ENCODE assay signal across 8 cellular contexts in the genomic region with DNA sequence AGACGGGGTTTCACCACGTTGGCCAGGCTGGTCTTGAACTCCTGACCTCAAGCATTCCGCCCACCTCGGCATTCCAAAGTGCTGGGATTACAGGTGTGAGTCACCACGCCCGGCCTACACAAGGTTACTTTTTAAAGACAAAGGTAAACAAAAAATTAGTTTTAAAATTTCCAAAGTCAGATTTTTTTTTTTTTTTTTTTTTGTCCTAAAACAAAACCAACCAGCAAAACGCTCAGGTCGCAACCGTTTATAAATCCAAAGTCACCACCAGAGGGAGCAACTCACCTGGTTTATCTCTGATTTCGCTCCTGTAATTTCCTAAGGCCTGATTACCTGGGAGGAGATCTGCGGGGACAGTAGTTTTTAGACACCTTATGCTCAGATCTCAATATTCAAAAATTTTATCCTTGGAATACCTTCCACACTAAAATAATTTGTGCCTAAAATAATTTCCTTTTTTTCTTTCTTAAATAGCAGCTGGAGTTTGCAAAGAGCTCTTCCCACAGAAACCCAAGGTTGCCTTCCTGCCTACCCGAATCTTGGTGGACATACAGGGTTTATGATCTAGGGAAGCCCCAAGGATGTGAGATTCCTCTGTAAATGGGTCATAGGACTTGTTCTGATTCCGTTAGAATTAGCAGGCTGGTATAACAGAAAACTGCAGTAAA. TPM values are rescaled to one million over a fixed set of nuclear protein-coding genes. Genes with fewer than 3 reads are reported as not detected.
A peak's percentile ranks its signal among the peaks of the same experiment; 100 is the strongest.
DNase-seq lines count a peak whose midpoint lies in the region; ATAC-seq and TF ChIP-seq lines count a peak whose summit lies in the region.

No MANE protein-coding gene starts in this region.

- TF ChIP-seq POLR2A in esophagus squamous epithelium (IDR thresholded peaks at IDR 0.05): no peak

- intact Hi-C loops in esophagus squamous epithelium (cut with DNase I): no loop called here

- H3K4me1 ChIP-seq in esophagus squamous epithelium (no peaks in the 10 kb centered on the region), trophoblast cell (ENCODE audit: control insufficient read depth in 1 of 2, insufficient read depth in 2 of 2, low read length in 2 of 2) (no peaks in the 10 kb centered on the region)

- WGBS in esophagus squamous epithelium, 2 donors: 16% methylated on average over 12 to 13 of the region's 13 CpGs
- no CpG with 5 or more reads among the region's 13 CpGs for WGBS in trophoblast cell (ENCODE audit: extremely low coverage, insufficient coverage, insufficient read length)

- H3K79me1 ChIP-seq in trophoblast cell (ENCODE audit: low read length): no peaks in the 10 kb centered on the region

- H2BK5ac ChIP-seq in trophoblast cell (ENCODE audit: low read depth, low read length, poor library complexity): no peak overlapping the region

- no peak overlapping the region for H3K4ac ChIP-seq in trophoblast cell (ENCODE audit: low read depth, low read length)

- peak; percentile 57 to 58 for DNase-seq in AML-193 (lab: John Stamatoyannopoulos, UW)
- peak; percentile 37 for DNase-seq in NCI-H2107 treated with DMSO at 0.1 percent for 48 hours (lab: John Stamatoyannopoulos, UW; ENCODE audit: unreplicated experiment)
- peak; percentile 60 for DNase-seq in WERI-Rb-1
- DNase-seq in esophagus squamous epithelium (lab: John Stamatoyannopoulos, UW): no peak
- peak; percentile 38 to 82 for DNase-seq in trophoblast cell

- H2AFZ ChIP-seq in trophoblast cell (ENCODE audit: insufficient read depth, low read length, poor library complexity): no peak overlapping the region

- H2BK12ac ChIP-seq in trophoblast cell (ENCODE audit: low read length): no peak overlapping the region

- ATAC-seq in GM21526 (IDR thresholded peaks at IDR 0.05; ENCODE audit: low FRiP score, unreplicated experiment) (no peak), HG03457 (IDR thresholded peaks at IDR 0.05; ENCODE audit: unreplicated experiment) (no peak)

- no peak overlapping the region for H3K4me3 ChIP-seq in WERI-Rb-1 (ENCODE audit: low read depth, low read length)
- H3K4me3 ChIP-seq in esophagus squamous epithelium: no peak overlapping the region
- H3K4me3 ChIP-seq in trophoblast cell (ENCODE audit: low read depth, low read length): no peak overlapping the region

- H3K36me3 ChIP-seq in WERI-Rb-1: no peaks in the 10 kb centered on the region
- H3K36me3 ChIP-seq in esophagus squamous epithelium: no peaks in the 10 kb centered on the region
- H3K36me3 ChIP-seq in trophoblast cell (ENCODE audit: control insufficient read depth in 1 of 2, insufficient read depth in 2 of 2, low read length in 2 of 2): no peaks in the 10 kb centered on the region

- no peak overlapping the region for H2AK5ac ChIP-seq in trophoblast cell (ENCODE audit: low read length)

- H3K27ac ChIP-seq in WERI-Rb-1: no peak overlapping the region
- H3K27ac ChIP-seq in esophagus squamous epithelium: no peak overlapping the region
- no peak overlapping the region for H3K27ac ChIP-seq in trophoblast cell (ENCODE audit: low read depth, low read length)

- H4K12ac ChIP-seq in trophoblast cell (ENCODE audit: low read depth, low read length): no peak overlapping the region

- H3K9me3 ChIP-seq in WERI-Rb-1 (ENCODE audit: severe bottlenecking): peaks cover 13% of the 10 kb centered on the region
- H3K9me3 ChIP-seq in esophagus squamous epithelium: no peaks in the 10 kb centered on the region
- H3K9me3 ChIP-seq in trophoblast cell (ENCODE audit: insufficient read depth, low read depth, low read length): no peaks in the 10 kb centered on the region

- no peaks in the 10 kb centered on the region for H3K79me2 ChIP-seq in trophoblast cell (ENCODE audit: control insufficient read depth, insufficient read depth, low read length, poor library complexity)

- TF ChIP-seq CTCF in GM12874 (IDR thresholded peaks at IDR 0.05; ENCODE audit: insufficient read depth, low read depth, low read length): peak; percentile 33; the same call in 1 of the 2 replicates
- peak; percentile 67 for TF ChIP-seq CTCF in WERI-Rb-1 (IDR thresholded peaks at IDR 0.05; ENCODE audit: low read depth, low read length)
- TF ChIP-seq CTCF in esophagus squamous epithelium (IDR thresholded peaks at IDR 0.05): peak in 5 of 6 experiments; percentile 39 to 58 (median 53)

- H4K8ac ChIP-seq in trophoblast cell (ENCODE audit: low read depth, low read length): no peak overlapping the region

- H2BK120ac ChIP-seq in trophoblast cell (ENCODE audit: insufficient read depth, low read length, poor library complexity): no peak overlapping the region

- no peak overlapping the region for H3K14ac ChIP-seq in trophoblast cell (ENCODE audit: low read length)

- no peak overlapping the region for H3K23ac ChIP-seq in trophoblast cell (ENCODE audit: low read length)

- H4K91ac ChIP-seq in trophoblast cell (ENCODE audit: low read depth, low read length): no peak overlapping the region

- H3K27me3 ChIP-seq in WERI-Rb-1 (ENCODE audit: insufficient read depth, low read depth, severe bottlenecking) (peaks cover 44% of the 10 kb centered on the region), esophagus squamous epithelium (peaks cover 0 to 78% (median 0%) of the 10 kb centered on the region in 4 donors), trophoblast cell (ENCODE audit: insufficient read depth, low read length) (no peaks in the 10 kb centered on the region)

- no peak overlapping the region for H3K4me2 ChIP-seq in trophoblast cell (ENCODE audit: low read length)

- H3K9ac ChIP-seq in trophoblast cell (ENCODE audit: low read length): no peak overlapping the region

- no peak overlapping the region for H3K18ac ChIP-seq in trophoblast cell (ENCODE audit: low read length)

RNA-seq across cellular contexts. Expression of a gene that starts 19.8 kb away (rescaled TPM):
- 1 to 10 TPM in 2 of 4 donors, under 1 TPM in 2; 0.59 to 2.3 (median 1.0) TPM for total RNA-seq in esophagus squamous epithelium
- 49.6 and 56.7 TPM in 2 replicates for polyA plus RNA-seq in trophoblast cell (2013)

RNA-seq across cellular contexts. Expression of a gene that starts 29.1 kb away (rescaled TPM):
- under 1 TPM in 1 of 4 donors, not detected in 3; 0.26 TPM for total RNA-seq in esophagus squamous epithelium
- polyA plus RNA-seq in trophoblast cell (2013): not detected in 2 replicates
